In genomic region chr3:171768281-171768925, GRCh38 we compare ENCODE assay signal across 23 cellular contexts. TPM values are rescaled to one million over a fixed set of nuclear protein-coding genes. Genes with fewer than 3 reads are reported as not detected.
A peak's percentile ranks its signal among the peaks of the same experiment; 100 is the strongest.
DNase-seq lines count a peak whose midpoint lies in the region; ATAC-seq, FAIRE-seq and TF ChIP-seq lines count a peak whose summit lies in the region.
"Had no signal": no experiment of that assay in that cellular context is flagged by ENCODE, and none has a peak within 500 bp of the region (broad histone marks: within the 10 kb centered on the region; RNA-seq: fewer than 3 reads in every experiment).

No MANE protein-coding gene starts in this region.

- TF ChIP-seq POLR2A in gastrocnemius medialis (IDR thresholded peaks at IDR 0.05) (no peak), stomach (IDR thresholded peaks at IDR 0.05) (no peak)

- WGBS in pancreas, 2 donors = 55 to 62% methylated on average over 10 of the region's 10 CpGs
- 73 to 85% (median 78%) methylated on average over 10 of the region's 10 CpGs for WGBS in stomach, 5 donors

- ATAC-seq in pancreas = no peak
- ATAC-seq in gastrocnemius medialis = no peak
- ATAC-seq in sciatic nerve = no peak
- ATAC-seq: left lung, T-cell had no signal

- DNase-seq in Calu3 (no peak), NOMO-1 (lab: John Stamatoyannopoulos, UW; ENCODE audit: unreplicated experiment in 2 of 2) (peak; percentile 46 to 71), dorsolateral prefrontal cortex (no peak), pancreas (no peak), gastrocnemius medialis (no peak), sciatic nerve (ENCODE audit: low spot score) (no peak), stomach (no peak)
- DNase-seq in NK-92 treated with Interleukin-12 subunit alpha and Interleukin-12 subunit beta, amount 100 ng/mL, for 24 hours (lab: John Stamatoyannopoulos, UW) = no peak
- DNase-seq: activated CD8-positive, alpha-beta memory T cell treated with anti-CD3 and anti-CD28 coated beads, Interleukin-2, amount 50 U/mL, for 48 hours; activated effector memory CD4-positive, alpha-beta T cell treated with anti-CD3 and anti-CD28 coated beads, Interleukin-2, amount 50 U/mL, for 16 hours; caudate nucleus; HFFc6; left lung; NCI-H1436 treated with DMSO at 0.1 percent for 48 hours; NCI-H2171; NCI-H524 treated with DMSO at 0.1 percent for 48 hours; retina; SHP77; T-cell had no signal

- no peaks in the 10 kb centered on the region for H3K36me3 ChIP-seq in pancreas
- H3K36me3 ChIP-seq in gastrocnemius medialis = no peaks in the 10 kb centered on the region
- H3K36me3 ChIP-seq in stomach = no peaks in the 10 kb centered on the region
- H3K36me3 ChIP-seq: esophagus muscularis mucosa, left lung had no signal

- H3K27me3 ChIP-seq in dorsolateral prefrontal cortex (no peaks in the 10 kb centered on the region), pancreas (no peaks in the 10 kb centered on the region), gastrocnemius medialis (no peaks in the 10 kb centered on the region), stomach (no peaks in the 10 kb centered on the region)
- H3K27me3 ChIP-seq: esophagus muscularis mucosa, left lung had no signal

- no peaks in the 10 kb centered on the region for H3K9me3 Mint-ChIP-seq in Calu3 (ENCODE audit: low read depth, unreplicated experiment)
- H3K9me3 Mint-ChIP-seq: HFFc6, T-cell had no signal

- H3K4me1 ChIP-seq in pancreas (peaks cover 0 to 13% (median 11%) of the 10 kb centered on the region in 3 donors), gastrocnemius medialis (peaks cover 0 to 5% of the 10 kb centered on the region in 2 donors), stomach (peaks cover 3 to 41% (median 19%) of the 10 kb centered on the region in 4 donors)

- FAIRE-seq in pancreas (lab: Jason Lieb, UNC) = no peak

- BruUV-seq in Calu3 (replicated peaks; lab: Mats Ljungman, UMichigan) = no TSS peak

- CTCF ChIA-PET in Calu3 (lab: Charles Lee) = interaction anchor here (0.9 to 1.8 kb wide), 5 partner anchors 8 to 66 kb away, joined by 3 to 9 read pairs (median 3); no protein-coding TSS in a partner anchor

- H3K27ac Mint-ChIP-seq in Calu3 (ENCODE audit: unreplicated experiment) = peak overlapping the region; percentile 87
- H3K27ac Mint-ChIP-seq: HFFc6, T-cell had no signal

- peaks cover 48% of the 10 kb centered on the region for H3K4me1 Mint-ChIP-seq in Calu3 (ENCODE audit: low read depth, unreplicated experiment)

- H3K9me3 ChIP-seq in pancreas = no peaks in the 10 kb centered on the region
- H3K9me3 ChIP-seq in gastrocnemius medialis = no peaks in the 10 kb centered on the region
- no peaks in the 10 kb centered on the region for H3K9me3 ChIP-seq in stomach
- H3K9me3 ChIP-seq: esophagus muscularis mucosa, left lung had no signal

- peak overlapping the region; percentile 85 for H3K4me3 Mint-ChIP-seq in Calu3 (ENCODE audit: low read depth, unreplicated experiment)
- H3K4me3 Mint-ChIP-seq: CD14-positive monocyte, HFFc6, T-cell had no signal

- H3K27me3 Mint-ChIP-seq in Calu3 (ENCODE audit: unreplicated experiment) = no peaks in the 10 kb centered on the region

- peak overlapping the region in 49 of 59 donors; percentile 2 to 100 (median 77) for H3K27ac ChIP-seq in dorsolateral prefrontal cortex
- peak overlapping the region in 2 of 4 donors; percentile 28 to 68 for H3K27ac ChIP-seq in pancreas
- H3K27ac ChIP-seq in gastrocnemius medialis = peak overlapping the region in 2 of 4 donors; percentile 0 to 52
- no peak overlapping the region for H3K27ac ChIP-seq in stomach
- H3K27ac ChIP-seq: left lung, VCaP had no signal

- H3K4me3 ChIP-seq in dorsolateral prefrontal cortex (peak overlapping the region in 17 of 59 donors; percentile 2 to 53 (median 41)), pancreas (peak overlapping the region in 3 of 4 donors; percentile 0 to 38 (median 37)), gastrocnemius medialis (peak overlapping the region in 1 of 4 donors; percentile 8), stomach (no peak overlapping the region)
- H3K4me3 ChIP-seq: left lung had no signal

- in situ Hi-C loops in gastrocnemius medialis (cut with MboI; ENCODE audit: low sequenced_read_pairs in 4 of 4) = loop anchor here in 3 of 4 donors (5.0 to 25.0 kb wide), 3 partner anchors 121 to 131 kb away; no protein-coding TSS in a partner anchor

- no peak for TF ChIP-seq EP300 in stomach (IDR thresholded peaks at IDR 0.05)

- TF ChIP-seq CTCF in Calu3 (IDR thresholded peaks at IDR 0.05; ENCODE audit: unreplicated experiment) (no peak), dorsolateral prefrontal cortex (IDR thresholded peaks at IDR 0.05 in 54 of 56, conservative IDR thresholded peaks at IDR 0.05 in 2 of 56; ENCODE audit: low read depth in 1 of 56, partially characterized antibody in 56 of 56) (no peak), pancreas (IDR thresholded peaks at IDR 0.05) (no peak), gastrocnemius medialis (IDR thresholded peaks at IDR 0.05 in 4 of 5, conservative IDR thresholded peaks at IDR 0.05 in 1 of 5) (no peak), stomach (IDR thresholded peaks at IDR 0.05) (no peak)

- peaks cover 14% of the 10 kb centered on the region for H3K36me3 Mint-ChIP-seq in Calu3 (ENCODE audit: insufficient read depth, unreplicated experiment)
- H3K36me3 Mint-ChIP-seq: T-cell had no signal

- intact Hi-C loops in Calu3 (cut with micrococcal nuclease; ENCODE audit: unreplicated experiment) (no loop called here), dorsolateral prefrontal cortex (cut with DNase I) (no loop called here), pancreas (cut with DNase I) (loop anchor here in 1 of 3 donors (10.0 kb wide), 1 partner anchor 54 kb away; no protein-coding TSS in a partner anchor), gastrocnemius medialis (cut with DNase I; ENCODE audit: low total_unique reads) (no loop called here), sciatic nerve (cut with DNase I) (no loop called here), stomach (cut with DNase I; ENCODE audit: low total_unique reads) (no loop called here)

RNA-seq across cellular contexts. Expression of gene PLD1, which starts 41.9 kb away (rescaled TPM):
- total RNA-seq in Calu3 (2022) = 58.5 and 61.2 TPM in 2 replicates
- total RNA-seq in dorsolateral prefrontal cortex = 100 to 1,000 TPM in 2 of 120 experiments, 10 to 100 TPM in 118; 16.2 to 167 (median 39.0) TPM
- total RNA-seq in pancreas = 10 to 100 TPM; 25.2 to 62.1 (median 38.6) TPM
- polyA plus RNA-seq in pancreas = 10 to 100 TPM; 14.7 to 29.3 TPM
- total RNA-seq in gastrocnemius medialis = 1 to 10 TPM; 1.9 to 5.6 (median 4.6) TPM
- total RNA-seq in sciatic nerve = 36.8 TPM
- 10 to 100 TPM in 4 of 5 donors, 1 to 10 TPM in 1; 7.6 to 43.0 (median 25.1) TPM for total RNA-seq in stomach
- polyA plus RNA-seq in stomach = 1 to 10 TPM; 3.4 to 9.5 (median 8.6) TPM
- total RNA-seq: G401 had no signal

Comparison
In these comparisons a context has a peak if more than half of its experiments do, and no peak if none do; other contexts are left out.
1. DNase-seq: peak in NOMO-1 (2 of 2); none in Calu3 (single experiment), dorsolateral prefrontal cortex (0 of 10), pancreas (0 of 6), gastrocnemius medialis (0 of 2), sciatic nerve (single experiment), stomach (single experiment) and NK-92 treated with Interleukin-12 subunit alpha and Interleukin-12 subunit beta, amount 100 ng/mL, for 24 hours (single experiment).
2. H3K27ac ChIP-seq: peak in dorsolateral prefrontal cortex (49 of 59); none in stomach (0 of 5).
3. H3K4me3 ChIP-seq: peak in pancreas (3 of 4); none in stomach (0 of 4).